In the genomic region with DNA sequence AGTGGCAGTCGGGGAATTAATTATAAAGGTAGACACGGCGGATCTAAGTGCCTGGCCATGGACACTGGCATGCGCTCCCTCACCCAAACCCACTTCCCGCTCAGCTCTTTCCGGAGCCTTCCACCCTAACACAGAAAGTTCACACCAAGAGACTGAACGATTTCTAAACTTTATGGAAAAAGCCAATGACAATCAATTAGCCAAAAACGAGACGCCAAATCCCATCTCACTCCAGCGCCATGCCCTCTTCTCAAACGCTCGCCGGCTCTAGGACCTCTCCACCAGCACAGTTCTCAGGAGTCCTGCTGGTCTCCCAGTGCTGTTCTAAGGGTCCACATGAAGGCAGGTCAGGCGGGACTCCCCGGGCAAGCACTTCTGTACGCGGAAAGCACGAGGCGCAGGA, we compare ENCODE assay signal across 7 cellular contexts. TPM values are rescaled to one million over a fixed set of nuclear protein-coding genes. Genes with fewer than 3 reads are reported as not detected.
A peak's percentile ranks its signal among the peaks of the same experiment; 100 is the strongest.
DNase-seq lines count a peak whose midpoint lies in the region; ATAC-seq, FAIRE-seq and TF ChIP-seq lines count a peak whose summit lies in the region.

No MANE protein-coding gene starts in this region.

- H3K27ac ChIP-seq in mucosa of rectum (ENCODE audit: low read depth in 2 of 2, low read length in 2 of 2) = peak overlapping the region; percentile 90 to 92

- H3K9me3 ChIP-seq in mucosa of rectum (ENCODE audit: control insufficient read depth in 2 of 2, low read length in 2 of 2) = no peaks in the 10 kb centered on the region

- DNase-seq in HuH-7 (ENCODE audit: low spot score) (peak; percentile 9), bronchial epithelial cell (ENCODE audit: low read depth) (no peak), T1000 (lab: John Stamatoyannopoulos, UW) (no peak), dermis blood vessel endothelial cell (no peak), NCI-H1436 (lab: John Stamatoyannopoulos, UW) (no peak)

- peak overlapping the region; percentile 94 to 99 for H3K9ac ChIP-seq in mucosa of rectum (ENCODE audit: low read depth in 1 of 2, low read length in 2 of 2)

- FAIRE-seq in bronchial epithelial cell (lab: Jason Lieb, UNC) = no peak

- no peak for TF ChIP-seq CTCF in bronchial epithelial cell (IDR thresholded peaks at IDR 0.05; ENCODE audit: insufficient read depth, low read length, severe bottlenecking)

- peak; percentile 1 for ATAC-seq in GM19397 (IDR thresholded peaks at IDR 0.05; ENCODE audit: unreplicated experiment)

- H3K36me3 ChIP-seq in bronchial epithelial cell (ENCODE audit: control insufficient read depth, insufficient read depth, low read length) (no peaks in the 10 kb centered on the region), mucosa of rectum (ENCODE audit: control insufficient read depth in 2 of 2, insufficient read depth in 2 of 2, low read length in 2 of 2) (no peaks in the 10 kb centered on the region)

- H3K4me1 ChIP-seq in mucosa of rectum (ENCODE audit: control insufficient read depth in 2 of 2, insufficient read depth in 2 of 2, low read length in 2 of 2) = peaks cover 8 to 11% of the 10 kb centered on the region in 2 donors

- no peaks in the 10 kb centered on the region for H3K27me3 ChIP-seq in bronchial epithelial cell (ENCODE audit: control insufficient read depth, insufficient read depth, low read length)
- no peaks in the 10 kb centered on the region for H3K27me3 ChIP-seq in mucosa of rectum (ENCODE audit: control insufficient read depth in 2 of 2, insufficient read depth in 2 of 2, low read length in 2 of 2)

- peak overlapping the region; percentile 85 for H3K4me3 ChIP-seq in bronchial epithelial cell (ENCODE audit: low read depth, low read length)
- peak overlapping the region; percentile 94 to 99 for H3K4me3 ChIP-seq in mucosa of rectum (ENCODE audit: low read length in 2 of 2)

RNA-seq across cellular contexts. Expression of a gene that starts 0.6 kb away (rescaled TPM):
- 113 and 132 TPM in 2 replicates for total RNA-seq in bronchial epithelial cell
- total RNA-seq in dermis blood vessel endothelial cell = 69.7 and 124 TPM in 2 replicates

RNA-seq across cellular contexts. Expression of a gene that starts 55.6 kb away (rescaled TPM):
- total RNA-seq in bronchial epithelial cell (0.26 and 0.51 TPM in 2 replicates), dermis blood vessel endothelial cell (16.7 and 17.2 TPM in 2 replicates)

Comparison
In these comparisons a context has a peak if more than half of its experiments do, and no peak if none do; other contexts are left out.
1. RNA of a gene that starts 55.6 kb away (total RNA-seq): 16.7 to 17.2 TPM in dermis blood vessel endothelial cell; 0.26 to 0.51 TPM in bronchial epithelial cell; every median in the first group is over 10 times any median in the second.